In genomic region chr1:77447669-77448068, GRCh38 we compare ENCODE assay signal across 12 cellular contexts.
"Had no signal": no experiment of that assay in that cellular context is flagged by ENCODE, and none has a peak within 500 bp of the region (broad histone marks: within the 10 kb centered on the region; RNA-seq: fewer than 3 reads in every experiment).

No MANE protein-coding gene starts in this region.

- DNase-seq: activated CD4-positive, alpha-beta memory T cell treated with anti-CD3 and anti-CD28 coated beads for 36 hours; activated CD8-positive, alpha-beta memory T cell treated with anti-CD3 and anti-CD28 coated beads, Interleukin-2, amount 10 ng/mL, durations not matched to agents 7 days and 5 days; activated naive CD4-positive, alpha-beta T cell treated with anti-CD3 and anti-CD28 coated beads, Interleukin-2, amount 10 ng/mL, durations not matched to agents 7 days and 5 days; activated T-cell treated with anti-CD3 and anti-CD28 coated beads, Interleukin-2, amount 50 U/mL, for 1 hour; gastrocnemius medialis; heart right ventricle; left cardiac atrium; naive B cell had no signal

- ATAC-seq: activated CD8-positive, alpha-beta memory T cell treated with anti-CD3 and anti-CD28 coated beads, Interleukin-2, amount 10 ng/mL, durations not matched to agents 7 days and 5 days; gastrocnemius medialis; heart right ventricle; left cardiac atrium; stimulated activated memory B cell treated with anti-CD40 and anti-IgM and Interleukin-4, amounts not matched to agents 10 μg/mL and 1 μg/mL and 100 μg/mL, for 72 hours had no signal

- H3K27ac ChIP-seq: cardiac muscle cell, gastrocnemius medialis, heart right ventricle, neural progenitor cell, pancreas had no signal
